Comparison of ENCODE assay signal across 17 cellular contexts in the genomic region with DNA sequence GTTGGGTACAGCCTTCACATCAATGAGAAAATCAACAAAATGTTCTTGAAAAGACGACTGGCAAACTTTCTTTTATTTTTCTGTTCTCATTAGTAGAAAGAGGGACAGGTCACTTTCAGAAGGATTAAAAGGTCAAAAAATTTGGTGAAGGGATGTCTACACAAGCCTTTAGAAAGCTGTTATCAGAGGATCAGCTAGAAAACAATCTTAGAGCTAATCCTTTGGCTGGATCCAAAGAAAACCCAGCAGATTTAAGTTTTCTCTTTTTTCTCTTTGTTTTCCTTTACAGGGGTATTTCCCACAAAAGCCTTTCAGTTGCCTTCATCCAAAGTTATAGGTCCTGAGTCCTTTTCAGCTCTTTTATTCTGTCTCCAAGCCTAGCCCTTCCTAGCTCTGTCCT. TPM values are rescaled to one million over a fixed set of nuclear protein-coding genes. Genes with fewer than 3 reads are reported as not detected.
A peak's percentile ranks its signal among the peaks of the same experiment; 100 is the strongest.
DNase-seq lines count a peak whose midpoint lies in the region; ATAC-seq and TF ChIP-seq lines count a peak whose summit lies in the region.
"Had no signal": no experiment of that assay in that cellular context is flagged by ENCODE, and none has a peak within 500 bp of the region (broad histone marks: within the 10 kb centered on the region; RNA-seq: fewer than 3 reads in every experiment).

No MANE protein-coding gene starts in this region.

- no peak overlapping the region for H3K4me2 ChIP-seq in mesenchymal stem cell (ENCODE audit: low read length, poor library complexity, severe bottlenecking)

- peak overlapping the region; percentile 66 for H3K27ac Mint-ChIP-seq in T-helper 1 cell treated with Interleukin-12 subunit alpha and Interleukin-12 subunit beta and Interleukin-4 antibody, amounts not matched to agents 30 μg/mL and 1 μg/mL, for 36 hours
- no peak overlapping the region for H3K27ac Mint-ChIP-seq in T-cell
- no peak overlapping the region for H3K27ac Mint-ChIP-seq in endodermal cell
- peak overlapping the region in 1 of 2 donors; percentile 14 for H3K27ac Mint-ChIP-seq in effector memory CD8-positive, alpha-beta T cell
- H3K27ac Mint-ChIP-seq: mesothelial cell of epicardium had no signal

- 75% methylated on average over 1 of the region's 1 CpG for WGBS in mesenchymal stem cell
- 67 to 94% methylated on average over 1 of the region's 1 CpG for WGBS in endodermal cell (ENCODE audit: insufficient coverage in 1 of 2, insufficient read length in 1 of 2), 2 experiments

- H3K27ac ChIP-seq in mesenchymal stem cell (ENCODE audit: low read length, poor library complexity, severe bottlenecking) (peak overlapping the region; percentile 92), endodermal cell (ENCODE audit: low read depth, low read length) (no peak overlapping the region)
- H3K27ac ChIP-seq: SJSA1, upper lobe of right lung had no signal

- ATAC-seq in GM18867 (IDR thresholded peaks at IDR 0.05; ENCODE audit: unreplicated experiment) (peak; percentile 9), T-cell (replicated peaks in 1 of 4) (no peak), GM19324 (IDR thresholded peaks at IDR 0.05; ENCODE audit: low FRiP score, unreplicated experiment) (no peak)
- no peak for ATAC-seq in effector memory CD8-positive, alpha-beta T cell (replicated peaks)

- H3K4me3 Mint-ChIP-seq in T-helper 1 cell treated with Interleukin-12 subunit alpha and Interleukin-12 subunit beta and Interleukin-4 antibody, amounts not matched to agents 30 μg/mL and 1 μg/mL, for 36 hours = no peak overlapping the region
- H3K4me3 Mint-ChIP-seq in T-cell (peak overlapping the region in 2 of 3 donors; percentile 14 to 35), endodermal cell (no peak overlapping the region)
- no peak overlapping the region for H3K4me3 Mint-ChIP-seq in effector memory CD8-positive, alpha-beta T cell
- H3K4me3 Mint-ChIP-seq: mesothelial cell of epicardium had no signal

- H4K8ac ChIP-seq in mesenchymal stem cell (ENCODE audit: low read length) = no peak overlapping the region

- no peak overlapping the region for H2AFZ ChIP-seq in mesenchymal stem cell (ENCODE audit: low read depth, low read length)

- CTCF ChIA-PET in T-cell (lab: Charles Lee) = interaction anchor here (0.7 to 2.5 kb wide), 10 partner anchors 57 to 649 kb away, joined by 3 to 28 read pairs (median 3); a partner anchor contains a TSS

- peaks cover 5% of the 10 kb centered on the region for H3K9me3 Mint-ChIP-seq in T-helper 1 cell treated with Interleukin-12 subunit alpha and Interleukin-12 subunit beta and Interleukin-4 antibody, amounts not matched to agents 30 μg/mL and 1 μg/mL, for 36 hours
- H3K9me3 Mint-ChIP-seq in T-cell (no peaks in the 10 kb centered on the region), endodermal cell (no peaks in the 10 kb centered on the region)
- no peaks in the 10 kb centered on the region for H3K9me3 Mint-ChIP-seq in effector memory CD8-positive, alpha-beta T cell
- H3K9me3 Mint-ChIP-seq: mesothelial cell of epicardium had no signal

- no peak overlapping the region for H3K18ac ChIP-seq in mesenchymal stem cell (ENCODE audit: low read depth in 1 of 2, low read length in 2 of 2)

- no peak overlapping the region for H3K23ac ChIP-seq in mesenchymal stem cell (ENCODE audit: low read length in 2 of 2)

- peaks cover 23% of the 10 kb centered on the region for H3K4me1 Mint-ChIP-seq in T-helper 1 cell treated with Interleukin-12 subunit alpha and Interleukin-12 subunit beta and Interleukin-4 antibody, amounts not matched to agents 30 μg/mL and 1 μg/mL, for 36 hours (ENCODE audit: low read depth)
- H3K4me1 Mint-ChIP-seq in T-cell = peaks cover 22% of the 10 kb centered on the region in 3 donors
- peaks cover 22% of the 10 kb centered on the region for H3K4me1 Mint-ChIP-seq in endodermal cell
- H3K4me1 Mint-ChIP-seq in effector memory CD8-positive, alpha-beta T cell (ENCODE audit: low read depth in 2 of 2) = peaks cover 11 to 22% of the 10 kb centered on the region in 2 donors

- H2BK5ac ChIP-seq in mesenchymal stem cell (ENCODE audit: low read depth, low read length, poor library complexity, severe bottlenecking) = peak overlapping the region; percentile 39

- no peaks in the 10 kb centered on the region for H3K9me3 ChIP-seq in mesenchymal stem cell (ENCODE audit: control insufficient read depth, low read length)
- H3K9me3 ChIP-seq in endodermal cell (ENCODE audit: control insufficient read depth, low read length) = no peaks in the 10 kb centered on the region
- H3K9me3 ChIP-seq: BLaER1 treated with 17β-estradiol and CSF1 and Interleukin-3, amounts not matched to agents 10 nM and 100 nM; SJSA1; upper lobe of right lung had no signal

- H2BK12ac ChIP-seq in mesenchymal stem cell (ENCODE audit: low read length in 2 of 2) = no peak overlapping the region

- H3K14ac ChIP-seq in mesenchymal stem cell (ENCODE audit: low read length in 2 of 2) = no peak overlapping the region

- no peak overlapping the region for H4K91ac ChIP-seq in mesenchymal stem cell (ENCODE audit: low read length)

- no peak overlapping the region for H2BK15ac ChIP-seq in mesenchymal stem cell (ENCODE audit: low read depth, poor library complexity, severe bottlenecking)

- DNase-seq in T-helper 1 cell = no peak
- no peak for DNase-seq in T-cell
- no peak for DNase-seq in mesenchymal stem cell
- DNase-seq in endodermal cell = no peak
- no peak for DNase-seq in effector memory CD8-positive, alpha-beta T cell
- DNase-seq: 8988T, DMS79, hypothalamus, NCI-H1048, NCI-H524, upper lobe of right lung had no signal

- peaks cover 2% of the 10 kb centered on the region for H3K36me3 Mint-ChIP-seq in T-helper 1 cell treated with Interleukin-12 subunit alpha and Interleukin-12 subunit beta and Interleukin-4 antibody, amounts not matched to agents 30 μg/mL and 1 μg/mL, for 36 hours (ENCODE audit: low read depth)
- H3K36me3 Mint-ChIP-seq in T-cell = no peaks in the 10 kb centered on the region
- no peaks in the 10 kb centered on the region for H3K36me3 Mint-ChIP-seq in endodermal cell (ENCODE audit: low read depth)
- H3K36me3 Mint-ChIP-seq in effector memory CD8-positive, alpha-beta T cell (ENCODE audit: insufficient read depth) = no peaks in the 10 kb centered on the region
- H3K36me3 Mint-ChIP-seq: mesothelial cell of epicardium had no signal

- no peak overlapping the region for H3K4ac ChIP-seq in mesenchymal stem cell (ENCODE audit: low read depth in 1 of 2, low read length in 2 of 2)

- H2AK5ac ChIP-seq in mesenchymal stem cell (ENCODE audit: low read length, severe bottlenecking) = peak overlapping the region; percentile 58

- H3K27me3 ChIP-seq in mesenchymal stem cell (ENCODE audit: control insufficient read depth in 1 of 2, insufficient read depth in 1 of 2, low read length in 2 of 2) (no peaks in the 10 kb centered on the region), endodermal cell (ENCODE audit: control insufficient read depth, insufficient read depth, low read length, poor library complexity, severe bottlenecking) (no peaks in the 10 kb centered on the region)
- H3K27me3 ChIP-seq: BLaER1 treated with 17β-estradiol and CSF1 and Interleukin-3, amounts not matched to agents 10 nM and 100 nM; SJSA1; upper lobe of right lung had no signal

- H3K4me1 ChIP-seq in mesenchymal stem cell (ENCODE audit: control insufficient read depth, insufficient read depth, low read depth, low read length) (peaks cover 7% of the 10 kb centered on the region), endodermal cell (ENCODE audit: control insufficient read depth, insufficient read depth, low read length) (peaks cover 9% of the 10 kb centered on the region)

- no peak overlapping the region for H3K4me3 ChIP-seq in mesenchymal stem cell (ENCODE audit: insufficient read depth in 1 of 2, low read depth in 1 of 2, low read length in 2 of 2)
- no peak overlapping the region for H3K4me3 ChIP-seq in endodermal cell (ENCODE audit: low read length)
- H3K4me3 ChIP-seq: BLaER1 treated with 17β-estradiol and CSF1 and Interleukin-3, amounts not matched to agents 10 nM and 100 nM; SJSA1; upper lobe of right lung had no signal

- H3K27me3 Mint-ChIP-seq in T-helper 1 cell treated with Interleukin-12 subunit alpha and Interleukin-12 subunit beta and Interleukin-4 antibody, amounts not matched to agents 30 μg/mL and 1 μg/mL, for 36 hours (ENCODE audit: low read depth) = no peaks in the 10 kb centered on the region
- H3K27me3 Mint-ChIP-seq in T-cell = no peaks in the 10 kb centered on the region
- H3K27me3 Mint-ChIP-seq in endodermal cell (ENCODE audit: insufficient read depth) = no peaks in the 10 kb centered on the region
- peaks cover 5 to 12% of the 10 kb centered on the region in 2 donors for H3K27me3 Mint-ChIP-seq in effector memory CD8-positive, alpha-beta T cell

- H3K9ac ChIP-seq in mesenchymal stem cell (ENCODE audit: low read length) = no peak overlapping the region
- no peak overlapping the region for H3K9ac ChIP-seq in endodermal cell (ENCODE audit: extremely low read depth, low read length, poor library complexity, severe bottlenecking)
- H3K9ac ChIP-seq: BLaER1 treated with 17β-estradiol and CSF1 and Interleukin-3, amounts not matched to agents 10 nM and 100 nM had no signal

- H3K36me3 ChIP-seq in mesenchymal stem cell (ENCODE audit: control insufficient read depth in 1 of 2, insufficient read depth in 2 of 2, low read depth in 1 of 2, low read length in 2 of 2) (no peaks in the 10 kb centered on the region), endodermal cell (ENCODE audit: control insufficient read depth, insufficient read depth, low read length) (no peaks in the 10 kb centered on the region)
- H3K36me3 ChIP-seq: BLaER1 treated with 17β-estradiol and CSF1 and Interleukin-3, amounts not matched to agents 10 nM and 100 nM; SJSA1; upper lobe of right lung had no signal

- no peaks in the 10 kb centered on the region for H3K79me1 ChIP-seq in mesenchymal stem cell (replicated peaks; ENCODE audit: low read length, poor library complexity, severe bottlenecking)

- TF ChIP-seq CTCF in endodermal cell (conservative IDR thresholded peaks at IDR 0.05) = no peak

- POLR2A ChIA-PET in T-cell (lab: Charles Lee) = interaction anchor here (0.6 to 0.9 kb wide), 3 partner anchors 212 to 662 kb away, joined by 3 to 5 read pairs (median 4); no protein-coding TSS in a partner anchor

- no peak overlapping the region for H2BK120ac ChIP-seq in mesenchymal stem cell (ENCODE audit: low read depth, low read length)

RNA-seq across cellular contexts. Expression of a gene that starts 57.3 kb away (rescaled TPM):
- total RNA-seq in T-cell (1 to 10 TPM in 1 of 5 donors, under 1 TPM in 4; 0.44 to 1.2 (median 0.79) TPM), endodermal cell (under 1 TPM; 0.27 to 0.46 TPM)
- polyA plus RNA-seq in mesenchymal stem cell (2013, experiment 1 of 2) = 3.7 TPM
- 3.2 TPM for polyA plus RNA-seq in mesenchymal stem cell (2013, experiment 2 of 2)
- 3.5 TPM for polyA plus RNA-seq in endodermal cell (2013, experiment 1 of 2)
- 4.5 TPM for polyA plus RNA-seq in endodermal cell (2013, experiment 2 of 2)

Comparison
In these comparisons a context has a peak if more than half of its experiments do, and no peak if none do; other contexts are left out.
1. H3K4me3 Mint-ChIP-seq: peak in T-cell (2 of 3); none in T-helper 1 cell treated with Interleukin-12 subunit alpha and Interleukin-12 subunit beta and Interleukin-4 antibody, amounts not matched to agents 30 μg/mL and 1 μg/mL, for 36 hours (single experiment), endodermal cell (single experiment) and effector memory CD8-positive, alpha-beta T cell (0 of 2).